Comparison of ENCODE assay signal across 20 cellular contexts in genomic region chr3:107143206-107143605, GRCh38.
A peak's percentile ranks its signal among the peaks of the same experiment; 100 is the strongest.
DNase-seq lines count a peak whose midpoint lies in the region; FAIRE-seq and TF ChIP-seq lines count a peak whose summit lies in the region.
"Had no signal": no experiment of that assay in that cellular context is flagged by ENCODE, and none has a peak within 500 bp of the region (broad histone marks: within the 10 kb centered on the region; RNA-seq: fewer than 3 reads in every experiment).

No MANE protein-coding gene starts in this region.

- H3K4me3 ChIP-seq in SJCRH30: no peak overlapping the region
- H3K4me3 ChIP-seq: HAP-1, right lobe of liver had no signal

- H3K4me3 Mint-ChIP-seq in nephron progenitor cell: no peak overlapping the region
- H3K4me3 Mint-ChIP-seq: activated naive CD8-positive, alpha-beta T cell treated with anti-CD3 and anti-CD28 coated beads, Interleukin-2, amount 50 U/mL, for 24 hours had no signal

- no peak for FAIRE-seq in frontal cortex (lab: Jason Lieb, UNC)
- FAIRE-seq: endothelial cell of umbilical vein had no signal

- no peak for TF ChIP-seq CTCF in nephron progenitor cell (IDR thresholded peaks at IDR 0.05)

- H3K27ac Mint-ChIP-seq in nephron progenitor cell: peak overlapping the region; percentile 88
- H3K27ac Mint-ChIP-seq: activated naive CD8-positive, alpha-beta T cell treated with anti-CD3 and anti-CD28 coated beads, Interleukin-2, amount 50 U/mL, for 24 hours had no signal

- H3K27me3 Mint-ChIP-seq in nephron progenitor cell (ENCODE audit: low read depth, poor library complexity): peaks cover 3% of the 10 kb centered on the region

- DNase-seq in DMS53 treated with DMSO at 0.1 percent for 48 hours (lab: John Stamatoyannopoulos, UW; ENCODE audit: unreplicated experiment) (peak; percentile 37), NCI-H1105 treated with DMSO at 0.1 percent for 48 hours (lab: John Stamatoyannopoulos, UW) (peak; percentile 71), SJCRH30 (peak; percentile 63 to 86), nephron progenitor cell (no peak), NCI-H2081 treated with DMSO at 0.1 percent for 48 hours (lab: John Stamatoyannopoulos, UW) (no peak), frontal cortex (ENCODE audit: low spot score in 2 of 2) (no peak), UCSD-AML1 (lab: John Stamatoyannopoulos, UW; ENCODE audit: unreplicated experiment) (no peak), NCI-H1930 (lab: John Stamatoyannopoulos, UW) (no peak)
- DNase-seq: activated CD8-positive, alpha-beta memory T cell treated with anti-CD3 and anti-CD28 coated beads for 24 hours; activated naive CD8-positive, alpha-beta T cell treated with anti-CD3 and anti-CD28 coated beads, Interleukin-2, amount 50 U/mL, for 24 hours; cortex of kidney; KBM-7; NCI-H1048; NCI-H226; right lobe of liver; stimulated activated CD4-positive, alpha-beta T cell treated with anti-CD3 and anti-CD28 coated beads, Interleukin-2, amount 100 ng/mL, for 24 hours; T-helper 2 cell had no signal

- H3K4me1 Mint-ChIP-seq in nephron progenitor cell: peaks cover 20% of the 10 kb centered on the region
- H3K4me1 Mint-ChIP-seq: activated naive CD8-positive, alpha-beta T cell treated with anti-CD3 and anti-CD28 coated beads, Interleukin-2, amount 50 U/mL, for 24 hours had no signal

- H3K9me3 Mint-ChIP-seq in nephron progenitor cell: peaks cover 33% of the 10 kb centered on the region

- peak overlapping the region; percentile 6; the same call in 1 of the 2 replicates for H3K27ac ChIP-seq in SJCRH30
- H3K27ac ChIP-seq: HL-60, right lobe of liver had no signal

- H3K4me1 ChIP-seq in SJCRH30: peaks cover 13% of the 10 kb centered on the region
- H3K4me1 ChIP-seq: HAP-1, right lobe of liver had no signal

- H3K9me3 ChIP-seq in SJCRH30 (replicated peaks): no peaks in the 10 kb centered on the region
- H3K9me3 ChIP-seq: HAP-1, right lobe of liver had no signal

- peaks cover 6% of the 10 kb centered on the region for H3K36me3 Mint-ChIP-seq in nephron progenitor cell (ENCODE audit: low read depth)

- H3K36me3 ChIP-seq in SJCRH30: no peaks in the 10 kb centered on the region
- H3K36me3 ChIP-seq: HAP-1, right lobe of liver had no signal

- no peaks in the 10 kb centered on the region for H3K27me3 ChIP-seq in SJCRH30
- H3K27me3 ChIP-seq: right lobe of liver had no signal

Comparison
In these comparisons a context has a peak if more than half of its experiments do, and no peak if none do; other contexts are left out.
1. DNase-seq: peak in DMS53 treated with DMSO at 0.1 percent for 48 hours (single experiment), NCI-H1105 treated with DMSO at 0.1 percent for 48 hours (single experiment) and SJCRH30 (2 of 2); none in nephron progenitor cell (single experiment), NCI-H2081 treated with DMSO at 0.1 percent for 48 hours (single experiment), frontal cortex (0 of 2), UCSD-AML1 (single experiment) and NCI-H1930 (0 of 2).